In the genomic region with DNA sequence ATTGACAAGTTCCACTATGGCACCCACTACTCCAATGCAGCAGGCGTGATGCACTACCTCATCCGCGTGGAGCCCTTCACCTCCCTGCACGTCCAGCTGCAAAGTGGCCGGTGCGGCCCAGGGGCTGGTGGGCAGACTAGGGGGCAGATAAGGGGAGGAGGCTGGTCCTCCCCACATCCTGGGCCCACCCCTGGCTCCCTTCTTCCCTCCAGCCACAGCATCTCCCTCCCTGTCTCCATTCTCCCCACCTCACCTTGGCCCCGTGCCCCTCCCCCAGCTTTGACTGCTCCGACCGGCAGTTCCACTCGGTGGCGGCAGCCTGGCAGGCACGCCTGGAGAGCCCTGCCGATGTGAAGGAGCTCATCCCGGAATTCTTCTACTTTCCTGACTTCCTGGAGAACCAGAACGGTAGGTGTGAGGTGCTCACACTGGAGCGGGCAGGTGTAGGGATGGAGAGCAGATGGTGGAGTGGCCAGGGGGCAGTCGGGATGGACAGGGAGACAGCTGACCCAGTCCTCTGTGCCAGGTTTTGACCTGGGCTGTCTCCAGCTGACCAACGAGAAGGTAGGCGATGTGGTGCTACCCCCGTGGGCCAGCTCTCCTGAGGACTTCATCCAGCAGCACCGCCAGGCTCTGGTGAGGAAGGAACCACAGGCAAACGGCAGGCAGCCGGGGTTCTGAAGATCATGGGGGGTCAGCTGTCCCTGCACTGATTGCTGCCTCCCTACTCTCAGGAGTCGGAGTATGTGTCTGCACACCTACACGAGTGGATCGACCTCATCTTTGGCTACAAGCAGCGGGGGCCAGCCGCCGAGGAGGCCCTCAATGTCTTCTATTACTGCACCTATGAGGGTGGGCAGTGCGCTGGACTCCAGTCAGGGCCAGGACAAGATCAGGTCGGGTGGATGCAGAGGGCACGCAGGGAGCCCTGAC, we compare ENCODE assay signal across 18 cellular contexts. TPM values are rescaled to one million over a fixed set of nuclear protein-coding genes. Genes with fewer than 3 reads are reported as not detected.
DNase-seq lines count a peak whose midpoint lies in the region; ATAC-seq, FAIRE-seq and TF ChIP-seq lines count a peak whose summit lies in the region.
"Had no signal": no experiment of that assay in that cellular context is flagged by ENCODE, and none has a peak within 500 bp of the region (broad histone marks: within the 10 kb centered on the region; RNA-seq: fewer than 3 reads in every experiment).

No MANE protein-coding gene starts in this region.

- H3K9me3 Mint-ChIP-seq in activated CD4-positive, alpha-beta memory T cell treated with anti-CD3 and anti-CD28 coated beads for 36 hours: no peaks in the 10 kb centered on the region
- no peaks in the 10 kb centered on the region for H3K9me3 Mint-ChIP-seq in activated CD4-positive, alpha-beta memory T cell treated with anti-CD3 and anti-CD28 coated beads, Interleukin-2, amount 10 ng/mL, durations not matched to agents 7 days and 5 days
- H3K9me3 Mint-ChIP-seq: activated naive CD8-positive, alpha-beta T cell treated with anti-CD3 and anti-CD28 coated beads, Interleukin-2, amount 10 ng/mL, durations not matched to agents 7 days and 5 days had no signal

- H3K4me1 Mint-ChIP-seq in activated CD4-positive, alpha-beta memory T cell treated with anti-CD3 and anti-CD28 coated beads for 36 hours (ENCODE audit: low read depth): peaks cover 9% of the 10 kb centered on the region
- H3K4me1 Mint-ChIP-seq in activated CD4-positive, alpha-beta memory T cell treated with anti-CD3 and anti-CD28 coated beads, Interleukin-2, amount 10 ng/mL, durations not matched to agents 7 days and 5 days: peaks cover 5% of the 10 kb centered on the region

- POLR2A ChIA-PET in activated CD4-positive, alpha-beta memory T cell treated with anti-CD3 and anti-CD28 coated beads for 36 hours (lab: Charles Lee): no interaction called here
- POLR2A ChIA-PET in activated CD4-positive, alpha-beta memory T cell treated with anti-CD3 and anti-CD28 coated beads, Interleukin-2, amount 10 ng/mL, durations not matched to agents 7 days and 5 days (lab: Charles Lee): interaction anchor here (0.9 to 1.9 kb wide), 3 partner anchors 9 to 82 kb away, joined by 3 to 5 read pairs (median 3); no protein-coding TSS in a partner anchor
- POLR2A ChIA-PET in endothelial cell of umbilical vein (lab: Charles Lee): interaction anchor here (0.6 to 0.7 kb wide), 2 partner anchors 29 to 33 kb away, joined by 3 to 4 read pairs; no protein-coding TSS in a partner anchor

- no peak overlapping the region for H3K4me2 ChIP-seq in endothelial cell of umbilical vein (ENCODE audit: insufficient read depth, low read length)
- H3K4me2 ChIP-seq: BLaER1 treated with 17β-estradiol and CSF1 and Interleukin-3, amounts not matched to agents 10 nM and 100 nM; smooth muscle cell had no signal

- no peak for FAIRE-seq in endothelial cell of umbilical vein (lab: Jason Lieb, UNC)
- FAIRE-seq: A204.1 had no signal

- H2AFZ ChIP-seq in endothelial cell of umbilical vein (ENCODE audit: low read depth, low read length): no peak overlapping the region

- no peaks in the 10 kb centered on the region for H3K9me1 ChIP-seq in endothelial cell of umbilical vein (replicated peaks; ENCODE audit: control insufficient read depth, extremely low read depth, insufficient read depth, low read length)

- no peaks in the 10 kb centered on the region for H4K20me1 ChIP-seq in endothelial cell of umbilical vein (replicated peaks; ENCODE audit: control insufficient read depth, extremely low read depth, insufficient read depth, low read length)

- peaks cover 49% of the 10 kb centered on the region for H3K36me3 Mint-ChIP-seq in activated CD4-positive, alpha-beta memory T cell treated with anti-CD3 and anti-CD28 coated beads for 36 hours
- H3K36me3 Mint-ChIP-seq in activated CD4-positive, alpha-beta memory T cell treated with anti-CD3 and anti-CD28 coated beads, Interleukin-2, amount 10 ng/mL, durations not matched to agents 7 days and 5 days (ENCODE audit: low read depth): peaks cover 74% of the 10 kb centered on the region

- TF ChIP-seq EP300 in sigmoid colon (IDR thresholded peaks at IDR 0.05): no peak

- H3K9ac ChIP-seq in endothelial cell of umbilical vein (replicated peaks; ENCODE audit: extremely low read depth, insufficient read depth, low read length): no peak overlapping the region

- in situ Hi-C loops in KBM-7 (cut with MboI; ENCODE audit: low pct_unique_long_range_greater_than_20kb, low sequenced_read_pairs): no loop called here

- intact Hi-C loops in activated CD4-positive, alpha-beta memory T cell treated with anti-CD3 and anti-CD28 coated beads for 36 hours (cut with micrococcal nuclease): no loop called here
- intact Hi-C loops in endothelial cell of umbilical vein (cut with micrococcal nuclease) (no loop called here), sigmoid colon (cut with DNase I) (loop anchor here (10.0 kb wide), 1 partner anchor 159 kb away; the partner anchor contains the start of gene SETD2)

- H3K27me3 ChIP-seq in RWPE2 (ENCODE audit: insufficient read depth, poor library complexity, severe bottlenecking) (no peaks in the 10 kb centered on the region), endothelial cell of umbilical vein (ENCODE audit: control insufficient read depth in 2 of 2, insufficient read depth in 2 of 2, low read length in 2 of 2) (no peaks in the 10 kb centered on the region), sigmoid colon (no peaks in the 10 kb centered on the region)
- H3K27me3 ChIP-seq: BLaER1 treated with 17β-estradiol and CSF1 and Interleukin-3, amounts not matched to agents 10 nM and 100 nM had no signal

- dilution Hi-C loops in endothelial cell of umbilical vein (cut with MboI; ENCODE audit: extremely low pct_ligation_motif_present, low sequenced_read_pairs): no loop called here

- CTCF ChIA-PET in activated CD4-positive, alpha-beta memory T cell treated with anti-CD3 and anti-CD28 coated beads for 36 hours (lab: Charles Lee): interaction anchor here (1.1 kb wide), 1 partner anchor 8 kb away, joined by 3 read pairs; no protein-coding TSS in a partner anchor
- CTCF ChIA-PET in activated CD4-positive, alpha-beta memory T cell treated with anti-CD3 and anti-CD28 coated beads, Interleukin-2, amount 10 ng/mL, durations not matched to agents 7 days and 5 days (lab: Charles Lee): no interaction called here
- CTCF ChIA-PET in endothelial cell of umbilical vein (lab: Charles Lee): no interaction called here

- TF ChIP-seq CTCF in RWPE2 (IDR thresholded peaks at IDR 0.05; ENCODE audit: poor library complexity, severe bottlenecking) (no peak), endothelial cell of umbilical vein (IDR thresholded peaks at IDR 0.05; ENCODE audit: extremely low read depth in 1 of 2, insufficient read depth in 1 of 2, low read depth in 1 of 2, low read length in 2 of 2) (no peak), sigmoid colon (IDR thresholded peaks at IDR 0.05) (no peak)

- H3K27ac ChIP-seq in RWPE2 (ENCODE audit: poor library complexity, severe bottlenecking): no peak overlapping the region
- no peak overlapping the region for H3K27ac ChIP-seq in endothelial cell of umbilical vein (ENCODE audit: insufficient read depth, low read depth, low read length)
- no peak overlapping the region for H3K27ac ChIP-seq in sigmoid colon
- H3K27ac ChIP-seq: BLaER1 treated with 17β-estradiol and CSF1 and Interleukin-3, amounts not matched to agents 10 nM and 100 nM; HL-60 had no signal

- TSS peak; percentile 4 for BruUV-seq in endothelial cell of umbilical vein (replicated peaks; lab: Mats Ljungman, UMichigan)

- no peak for TF ChIP-seq POLR2A in endothelial cell of umbilical vein (IDR thresholded peaks at IDR 0.05; ENCODE audit: low read depth, low read length)
- TF ChIP-seq POLR2A in sigmoid colon (IDR thresholded peaks at IDR 0.05): no peak

- 81 to 87% methylated on average over 32 of the region's 32 CpGs for WGBS in sigmoid colon, 2 donors

- H3K9me3 ChIP-seq in RWPE2 (ENCODE audit: severe bottlenecking) (no peaks in the 10 kb centered on the region), endothelial cell of umbilical vein (replicated peaks; ENCODE audit: control insufficient read depth, insufficient read depth, low read length) (no peaks in the 10 kb centered on the region), sigmoid colon (no peaks in the 10 kb centered on the region)
- H3K9me3 ChIP-seq: BLaER1 treated with 17β-estradiol and CSF1 and Interleukin-3, amounts not matched to agents 10 nM and 100 nM had no signal

- no peak overlapping the region for H3K4me3 Mint-ChIP-seq in activated CD4-positive, alpha-beta memory T cell treated with anti-CD3 and anti-CD28 coated beads for 36 hours
- no peak overlapping the region for H3K4me3 Mint-ChIP-seq in activated CD4-positive, alpha-beta memory T cell treated with anti-CD3 and anti-CD28 coated beads, Interleukin-2, amount 10 ng/mL, durations not matched to agents 7 days and 5 days
- H3K4me3 Mint-ChIP-seq: activated naive CD8-positive, alpha-beta T cell treated with anti-CD3 and anti-CD28 coated beads, Interleukin-2, amount 10 ng/mL, durations not matched to agents 7 days and 5 days had no signal

- ATAC-seq in RWPE2 (ENCODE audit: low read depth) (no peak), HG03571 (IDR thresholded peaks at IDR 0.05; ENCODE audit: unreplicated experiment) (no peak)

- H3K36me3 ChIP-seq in RWPE2 (ENCODE audit: low read depth) (peaks cover 72% of the 10 kb centered on the region), endothelial cell of umbilical vein (ENCODE audit: control insufficient read depth in 2 of 2, extremely low read depth in 1 of 2, insufficient read depth in 2 of 2, low read length in 2 of 2) (peaks cover 2 to 45% of the 10 kb centered on the region in 2 experiments), sigmoid colon (peaks cover 0 to 55% (median 24%) of the 10 kb centered on the region in 4 donors)

- H3K27ac Mint-ChIP-seq in activated CD4-positive, alpha-beta memory T cell treated with anti-CD3 and anti-CD28 coated beads for 36 hours: no peak overlapping the region
- no peak overlapping the region for H3K27ac Mint-ChIP-seq in activated CD4-positive, alpha-beta memory T cell treated with anti-CD3 and anti-CD28 coated beads, Interleukin-2, amount 10 ng/mL, durations not matched to agents 7 days and 5 days
- H3K27ac Mint-ChIP-seq: activated naive CD8-positive, alpha-beta T cell treated with anti-CD3 and anti-CD28 coated beads, Interleukin-2, amount 10 ng/mL, durations not matched to agents 7 days and 5 days had no signal

- peak; percentile 7 for DNase-seq in activated CD4-positive, alpha-beta memory T cell treated with anti-CD3 and anti-CD28 coated beads for 36 hours
- no peak for DNase-seq in activated CD4-positive, alpha-beta memory T cell treated with anti-CD3 and anti-CD28 coated beads, Interleukin-2, amount 10 ng/mL, durations not matched to agents 7 days and 5 days
- DNase-seq in RWPE2 (ENCODE audit: low spot score): peak; percentile 52
- DNase-seq in endothelial cell of umbilical vein (ENCODE audit: low read depth, low spot score): no peak
- peak; percentile 65 for DNase-seq in sigmoid colon
- no peak for DNase-seq in NCI-H1092 treated with DMSO at 0.1 percent for 48 hours (lab: John Stamatoyannopoulos, UW)
- DNase-seq in KBM-7: no peak
- DNase-seq: activated naive CD8-positive, alpha-beta T cell treated with anti-CD3 and anti-CD28 coated beads, Interleukin-2, amount 10 ng/mL, durations not matched to agents 7 days and 5 days; activated T-cell treated with anti-CD3 and anti-CD28 coated beads for 4 hours; NCI-H187; NCI-H446; SW 1271 had no signal

- H3K27me3 Mint-ChIP-seq in activated CD4-positive, alpha-beta memory T cell treated with anti-CD3 and anti-CD28 coated beads for 36 hours: no peaks in the 10 kb centered on the region
- no peaks in the 10 kb centered on the region for H3K27me3 Mint-ChIP-seq in activated CD4-positive, alpha-beta memory T cell treated with anti-CD3 and anti-CD28 coated beads, Interleukin-2, amount 10 ng/mL, durations not matched to agents 7 days and 5 days
- H3K27me3 Mint-ChIP-seq: activated naive CD8-positive, alpha-beta T cell treated with anti-CD3 and anti-CD28 coated beads, Interleukin-2, amount 10 ng/mL, durations not matched to agents 7 days and 5 days had no signal

- no peaks in the 10 kb centered on the region for H3K79me2 ChIP-seq in endothelial cell of umbilical vein (ENCODE audit: control insufficient read depth, insufficient read depth, low read length)

- H3K4me3 ChIP-seq in RWPE2 (ENCODE audit: severe bottlenecking) (no peak overlapping the region), endothelial cell of umbilical vein (replicated peaks in 1 of 3; ENCODE audit: insufficient read depth in 1 of 3, low read depth in 1 of 3, low read length in 3 of 3) (no peak overlapping the region), sigmoid colon (no peak overlapping the region)
- H3K4me3 ChIP-seq: BLaER1 treated with 17β-estradiol and CSF1 and Interleukin-3, amounts not matched to agents 10 nM and 100 nM; lung; smooth muscle cell had no signal

- no peaks in the 10 kb centered on the region for H3K4me1 ChIP-seq in RWPE2 (ENCODE audit: insufficient read depth, poor library complexity, severe bottlenecking)
- H3K4me1 ChIP-seq in endothelial cell of umbilical vein (ENCODE audit: control insufficient read depth, extremely low read depth, insufficient read depth, low read length): peaks cover 6% of the 10 kb centered on the region
- peaks cover 0 to 15% (median 9%) of the 10 kb centered on the region in 4 donors for H3K4me1 ChIP-seq in sigmoid colon

RNA-seq across cellular contexts. Expression of gene NBEAL2, which starts 26.0 kb away (rescaled TPM):
- total RNA-seq in activated CD4-positive, alpha-beta memory T cell treated with anti-CD3 and anti-CD28 coated beads for 36 hours: 100 to 1,000 TPM; 114 to 117 TPM
- 100 to 1,000 TPM; 254 to 267 TPM for total RNA-seq in activated CD4-positive, alpha-beta memory T cell treated with anti-CD3 and anti-CD28 coated beads, Interleukin-2, amount 10 ng/mL, durations not matched to agents 7 days and 5 days
- total RNA-seq in endothelial cell of umbilical vein (84.7 and 90.1 TPM in 2 replicates), sigmoid colon (10 to 100 TPM in 3 of 4 donors, 1 to 10 TPM in 1; 9.6 to 36.0 (median 13.5) TPM)
- polyA plus RNA-seq in endothelial cell of umbilical vein (48.0 and 51.9 TPM in 2 replicates), sigmoid colon (10 to 100 TPM in 2 of 3 donors, 1 to 10 TPM in 1; 7.8 to 88.0 (median 11.3) TPM)
- polyA plus RNA-seq in endothelial cell of umbilical vein (2011; cell fraction: cytosol; rRNA removed): 18.2 and 22.1 TPM in 2 replicates
- 329 and 436 TPM in 2 replicates for polyA plus RNA-seq in endothelial cell of umbilical vein (2011; cell fraction: nucleus; rRNA removed)
- 38.7 and 46.6 TPM in 2 replicates for polyA plus RNA-seq in endothelial cell of umbilical vein (2012)
- polyA minus RNA-seq in endothelial cell of umbilical vein: 38.0 and 60.8 TPM in 2 replicates
- polyA minus RNA-seq in endothelial cell of umbilical vein (2011; cell fraction: cytosol; rRNA and poly(A)+ RNA removed): 8.8 TPM
- polyA minus RNA-seq in endothelial cell of umbilical vein (2011; cell fraction: nucleus; rRNA and poly(A)+ RNA removed): 67.7 and 92.5 TPM in 2 replicates

RNA-seq across cellular contexts. Expression of gene CCDC12, which starts 28.9 kb away (rescaled TPM):
- 10 to 100 TPM; 44.3 to 49.9 TPM for total RNA-seq in activated CD4-positive, alpha-beta memory T cell treated with anti-CD3 and anti-CD28 coated beads for 36 hours
- 10 to 100 TPM; 55.0 to 56.7 TPM for total RNA-seq in activated CD4-positive, alpha-beta memory T cell treated with anti-CD3 and anti-CD28 coated beads, Interleukin-2, amount 10 ng/mL, durations not matched to agents 7 days and 5 days
- 45.0 and 50.5 TPM in 2 replicates for total RNA-seq in endothelial cell of umbilical vein
- polyA plus RNA-seq in endothelial cell of umbilical vein: 31.2 and 35.1 TPM in 2 replicates
- polyA plus RNA-seq in endothelial cell of umbilical vein (2011; cell fraction: cytosol; rRNA removed): 48.1 and 49.0 TPM in 2 replicates
- polyA plus RNA-seq in endothelial cell of umbilical vein (2011; cell fraction: nucleus; rRNA removed): 58.5 and 62.2 TPM in 2 replicates
- 24.0 and 28.2 TPM in 2 replicates for polyA plus RNA-seq in endothelial cell of umbilical vein (2012)
- polyA minus RNA-seq in endothelial cell of umbilical vein: 64.5 and 73.4 TPM in 2 replicates
- 13.3 TPM for polyA minus RNA-seq in endothelial cell of umbilical vein (2011; cell fraction: cytosol; rRNA and poly(A)+ RNA removed)
- 64.2 and 70.6 TPM in 2 replicates for polyA minus RNA-seq in endothelial cell of umbilical vein (2011; cell fraction: nucleus; rRNA and poly(A)+ RNA removed)
- total RNA-seq in sigmoid colon: 10 to 100 TPM; 33.1 to 41.0 (median 36.6) TPM
- 10 to 100 TPM; 58.9 to 80.9 (median 77.5) TPM for polyA plus RNA-seq in sigmoid colon

Comparison
In these comparisons a context has a peak if more than half of its experiments do, and no peak if none do; other contexts are left out.
1. DNase-seq: peak in activated CD4-positive, alpha-beta memory T cell treated with anti-CD3 and anti-CD28 coated beads for 36 hours (single experiment), RWPE2 (single experiment) and sigmoid colon (single experiment); none in activated CD4-positive, alpha-beta memory T cell treated with anti-CD3 and anti-CD28 coated beads, Interleukin-2, amount 10 ng/mL, durations not matched to agents 7 days and 5 days (single experiment), endothelial cell of umbilical vein (single experiment), NCI-H1092 treated with DMSO at 0.1 percent for 48 hours (single experiment) and KBM-7 (single experiment).